ENCODE assay signal across 20 cellular contexts in genomic region chr1:209249785-209250441, GRCh38.
DNase-seq lines count a peak whose midpoint lies in the region; ATAC-seq and TF ChIP-seq lines count a peak whose summit lies in the region.
"Had no signal": no experiment of that assay in that cellular context is flagged by ENCODE, and none has a peak within 500 bp of the region (broad histone marks: within the 10 kb centered on the region; RNA-seq: fewer than 3 reads in every experiment).

No MANE protein-coding gene starts in this region.

- H3K4me1 Mint-ChIP-seq in activated T-cell treated with anti-CD3 and anti-CD28 coated beads, Interleukin-2, amount 50 U/mL, for 4 hours (ENCODE audit: low read depth), result no peaks in the 10 kb centered on the region
- H3K4me1 Mint-ChIP-seq: activated CD4-positive, alpha-beta memory T cell treated with anti-CD3 and anti-CD28 coated beads, Interleukin-2, amount 10 ng/mL, durations not matched to agents 7 days and 5 days had no signal

- no peaks in the 10 kb centered on the region for H3K36me3 ChIP-seq in osteoblast (ENCODE audit: insufficient read depth, low read length)
- H3K36me3 ChIP-seq: heart right ventricle, suprapubic skin had no signal

- TF ChIP-seq CTCF in osteoblast (IDR thresholded peaks at IDR 0.05; ENCODE audit: extremely low read depth, low read depth, low read length), result no peak

- H3K36me3 Mint-ChIP-seq in activated T-cell treated with anti-CD3 and anti-CD28 coated beads, Interleukin-2, amount 50 U/mL, for 4 hours (ENCODE audit: insufficient read depth), result no peaks in the 10 kb centered on the region
- H3K36me3 Mint-ChIP-seq: activated naive CD8-positive, alpha-beta T cell had no signal

- H3K4me2 ChIP-seq in osteoblast (ENCODE audit: insufficient read depth, low read length), result no peak overlapping the region

- no peaks in the 10 kb centered on the region for H3K27me3 ChIP-seq in osteoblast (ENCODE audit: insufficient read depth, low read length)

- no peak overlapping the region for H2AFZ ChIP-seq in osteoblast (ENCODE audit: low read length)

- no peaks in the 10 kb centered on the region for H4K20me1 ChIP-seq in osteoblast (ENCODE audit: insufficient read depth, low read length)

- no peak overlapping the region for H3K4me3 ChIP-seq in osteoblast (ENCODE audit: insufficient read depth, low read length)
- H3K4me3 ChIP-seq: heart right ventricle, suprapubic skin had no signal

- no peak overlapping the region for H3K27ac ChIP-seq in osteoblast (ENCODE audit: low read depth, low read length)
- H3K27ac ChIP-seq: heart right ventricle, HL-60, suprapubic skin had no signal

- H3K9me3 Mint-ChIP-seq in activated T-cell treated with anti-CD3 and anti-CD28 coated beads, Interleukin-2, amount 50 U/mL, for 4 hours, result peaks cover 3% of the 10 kb centered on the region
- H3K9me3 Mint-ChIP-seq: activated CD4-positive, alpha-beta memory T cell treated with anti-CD3 and anti-CD28 coated beads, Interleukin-2, amount 10 ng/mL, durations not matched to agents 7 days and 5 days; CD4-positive, alpha-beta T cell; HFFc6 had no signal

- no peaks in the 10 kb centered on the region for H3K4me1 ChIP-seq in osteoblast (ENCODE audit: insufficient read depth, low read length)
- H3K4me1 ChIP-seq: heart right ventricle, suprapubic skin had no signal

- peaks cover under 1% of the 10 kb centered on the region for H3K27me3 Mint-ChIP-seq in activated T-cell treated with anti-CD3 and anti-CD28 coated beads, Interleukin-2, amount 50 U/mL, for 4 hours (ENCODE audit: low read depth)
- H3K27me3 Mint-ChIP-seq: CD4-positive, alpha-beta T cell had no signal

- no peaks in the 10 kb centered on the region for H3K9me3 ChIP-seq in osteoblast (ENCODE audit: low read depth, low read length)
- H3K9me3 ChIP-seq: heart right ventricle, suprapubic skin had no signal

- DNase-seq in DMS 273 treated with DMSO at 0.1 percent for 48 hours (lab: John Stamatoyannopoulos, UW), result peak; percentile 38
- peak; percentile 95 for DNase-seq in NCI-H1105 treated with DMSO at 0.1 percent for 48 hours (lab: John Stamatoyannopoulos, UW)
- peak; percentile 23 for DNase-seq in NCI-H345 (lab: John Stamatoyannopoulos, UW)
- peak; percentile 6 for DNase-seq in cerebellum (ENCODE audit: low spot score)
- no peak for DNase-seq in activated T-cell treated with anti-CD3 and anti-CD28 coated beads, Interleukin-2, amount 50 U/mL, for 4 hours
- no peak for DNase-seq in HuH-7 (ENCODE audit: low spot score)
- DNase-seq in osteoblast (ENCODE audit: insufficient read length, low spot score, missing footprints), result no peak
- DNase-seq in effector CD8-positive, alpha-beta T cell (lab: John Stamatoyannopoulos, UW), result no peak
- DNase-seq: activated CD4-positive, alpha-beta memory T cell treated with anti-CD3 and anti-CD28 coated beads, Interleukin-2, amount 10 ng/mL, durations not matched to agents 7 days and 5 days; CD4-positive, alpha-beta T cell; heart right ventricle; HFFc6; OCI-M1; SIG-M5; stimulated activated CD4-positive, alpha-beta T cell treated with anti-CD3 and anti-CD28 coated beads, Interleukin-12 subunit alpha, Interleukin-12 subunit beta, amount 100 ng/mL, for 4 hours; stimulated activated CD8-positive, alpha-beta memory T cell treated with anti-CD3 and anti-CD28 coated beads, Interleukin-4, amount 100 ng/mL, for 48 hours; T-helper 2 cell had no signal

- no peaks in the 10 kb centered on the region for H3K79me2 ChIP-seq in osteoblast (ENCODE audit: insufficient read depth, low read length)

- H3K4me3 Mint-ChIP-seq in activated T-cell treated with anti-CD3 and anti-CD28 coated beads, Interleukin-2, amount 50 U/mL, for 4 hours, result no peak overlapping the region
- H3K4me3 Mint-ChIP-seq: activated CD4-positive, alpha-beta memory T cell treated with anti-CD3 and anti-CD28 coated beads, Interleukin-2, amount 10 ng/mL, durations not matched to agents 7 days and 5 days; activated naive CD8-positive, alpha-beta T cell; CD4-positive, alpha-beta T cell; HFFc6 had no signal

- ATAC-seq in activated T-cell treated with anti-CD3 and anti-CD28 coated beads, Interleukin-2, amount 50 U/mL, for 4 hours, result no peak
- ATAC-seq: heart right ventricle had no signal

Comparison
In these comparisons a context has a peak if more than half of its experiments do, and no peak if none do; other contexts are left out.
1. DNase-seq: peak in DMS 273 treated with DMSO at 0.1 percent for 48 hours (single experiment), NCI-H1105 treated with DMSO at 0.1 percent for 48 hours (single experiment), NCI-H345 (single experiment) and cerebellum (single experiment); none in activated T-cell treated with anti-CD3 and anti-CD28 coated beads, Interleukin-2, amount 50 U/mL, for 4 hours (single experiment), HuH-7 (single experiment), osteoblast (single experiment) and effector CD8-positive, alpha-beta T cell (single experiment).